Comparison of ENCODE assay signal across 1 cellular context in the genomic region with DNA sequence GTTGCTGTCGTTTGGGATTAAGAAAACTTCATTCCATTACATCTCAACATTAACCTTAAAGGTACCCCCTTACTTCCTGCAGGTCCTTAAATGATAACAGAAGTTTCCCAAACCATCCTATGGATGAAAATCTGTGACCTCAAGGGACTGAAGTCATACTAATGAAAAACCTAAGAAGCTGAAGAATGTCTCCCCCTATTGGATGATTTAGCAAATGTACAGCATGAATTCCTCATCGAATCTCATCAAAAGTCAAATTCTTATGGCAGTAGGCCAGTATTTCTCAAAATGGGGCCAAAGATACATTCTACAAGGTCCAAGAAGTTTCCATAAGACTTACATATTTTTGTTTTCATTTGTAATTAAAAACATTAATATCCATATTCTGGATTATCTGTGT.
TF ChIP-seq lines count a peak whose summit lies in the region.

No MANE protein-coding gene starts in this region.

TF ChIP-seq in GM23338, 12 proteins besides CTCF, POLR2A, EP300 and RAD21 (continued from another document):
- TF ChIP-seq ZNF462 (CRISPR knock-in tag; IDR thresholded peaks at IDR 0.05) = no peak
- TF ChIP-seq CREB1 (CRISPR knock-in tag; IDR thresholded peaks at IDR 0.05; ENCODE audit: low read depth) = no peak
- TF ChIP-seq JUNB (IDR thresholded peaks at IDR 0.05; ENCODE audit: unreplicated experiment) = no peak
- TF ChIP-seq, protein P1, sequence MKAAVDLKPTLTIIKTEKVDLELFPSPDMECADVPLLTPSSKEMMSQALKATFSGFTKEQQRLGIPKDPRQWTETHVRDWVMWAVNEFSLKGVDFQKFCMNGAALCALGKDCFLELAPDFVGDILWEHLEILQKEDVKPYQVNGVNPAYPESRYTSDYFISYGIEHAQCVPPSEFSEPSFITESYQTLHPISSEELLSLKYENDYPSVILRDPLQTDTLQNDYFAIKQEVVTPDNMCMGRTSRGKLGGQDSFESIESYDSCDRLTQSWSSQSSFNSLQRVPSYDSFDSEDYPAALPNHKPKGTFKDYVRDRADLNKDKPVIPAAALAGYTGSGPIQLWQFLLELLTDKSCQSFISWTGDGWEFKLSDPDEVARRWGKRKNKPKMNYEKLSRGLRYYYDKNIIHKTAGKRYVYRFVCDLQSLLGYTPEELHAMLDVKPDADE (IDR thresholded peaks at IDR 0.05) = no peak
- TF ChIP-seq ZNF114 (CRISPR knock-in tag; IDR thresholded peaks at IDR 0.05) = no peak
- no peak for TF ChIP-seq ZNF331 (CRISPR knock-in tag; IDR thresholded peaks at IDR 0.05; ENCODE audit: low read depth)
- TF ChIP-seq EZH2phosphoT487 (IDR thresholded peaks at IDR 0.05; ENCODE audit: unreplicated experiment) = no peak
- no peak for TF ChIP-seq NANOG (IDR thresholded peaks at IDR 0.05; ENCODE audit: borderline replicate concordance)
- no peak for TF ChIP-seq POLR2AphosphoS5 (IDR thresholded peaks at IDR 0.05; ENCODE audit: low read depth)
